1 cellular context compared by ENCODE assay signal in genomic region chr5:31193591-31194457, GRCh38.
TF ChIP-seq lines count a peak whose summit lies in the region.

Gene CDH6 (plus strand): TSS chr5:31193686. CDS start chr5:31267474, 73,788 bp downstream.

TF ChIP-seq in HepG2, 621 proteins besides CTCF, POLR2A, EP300 and RAD21 (continued from another document):
- TF ChIP-seq, protein P1, sequence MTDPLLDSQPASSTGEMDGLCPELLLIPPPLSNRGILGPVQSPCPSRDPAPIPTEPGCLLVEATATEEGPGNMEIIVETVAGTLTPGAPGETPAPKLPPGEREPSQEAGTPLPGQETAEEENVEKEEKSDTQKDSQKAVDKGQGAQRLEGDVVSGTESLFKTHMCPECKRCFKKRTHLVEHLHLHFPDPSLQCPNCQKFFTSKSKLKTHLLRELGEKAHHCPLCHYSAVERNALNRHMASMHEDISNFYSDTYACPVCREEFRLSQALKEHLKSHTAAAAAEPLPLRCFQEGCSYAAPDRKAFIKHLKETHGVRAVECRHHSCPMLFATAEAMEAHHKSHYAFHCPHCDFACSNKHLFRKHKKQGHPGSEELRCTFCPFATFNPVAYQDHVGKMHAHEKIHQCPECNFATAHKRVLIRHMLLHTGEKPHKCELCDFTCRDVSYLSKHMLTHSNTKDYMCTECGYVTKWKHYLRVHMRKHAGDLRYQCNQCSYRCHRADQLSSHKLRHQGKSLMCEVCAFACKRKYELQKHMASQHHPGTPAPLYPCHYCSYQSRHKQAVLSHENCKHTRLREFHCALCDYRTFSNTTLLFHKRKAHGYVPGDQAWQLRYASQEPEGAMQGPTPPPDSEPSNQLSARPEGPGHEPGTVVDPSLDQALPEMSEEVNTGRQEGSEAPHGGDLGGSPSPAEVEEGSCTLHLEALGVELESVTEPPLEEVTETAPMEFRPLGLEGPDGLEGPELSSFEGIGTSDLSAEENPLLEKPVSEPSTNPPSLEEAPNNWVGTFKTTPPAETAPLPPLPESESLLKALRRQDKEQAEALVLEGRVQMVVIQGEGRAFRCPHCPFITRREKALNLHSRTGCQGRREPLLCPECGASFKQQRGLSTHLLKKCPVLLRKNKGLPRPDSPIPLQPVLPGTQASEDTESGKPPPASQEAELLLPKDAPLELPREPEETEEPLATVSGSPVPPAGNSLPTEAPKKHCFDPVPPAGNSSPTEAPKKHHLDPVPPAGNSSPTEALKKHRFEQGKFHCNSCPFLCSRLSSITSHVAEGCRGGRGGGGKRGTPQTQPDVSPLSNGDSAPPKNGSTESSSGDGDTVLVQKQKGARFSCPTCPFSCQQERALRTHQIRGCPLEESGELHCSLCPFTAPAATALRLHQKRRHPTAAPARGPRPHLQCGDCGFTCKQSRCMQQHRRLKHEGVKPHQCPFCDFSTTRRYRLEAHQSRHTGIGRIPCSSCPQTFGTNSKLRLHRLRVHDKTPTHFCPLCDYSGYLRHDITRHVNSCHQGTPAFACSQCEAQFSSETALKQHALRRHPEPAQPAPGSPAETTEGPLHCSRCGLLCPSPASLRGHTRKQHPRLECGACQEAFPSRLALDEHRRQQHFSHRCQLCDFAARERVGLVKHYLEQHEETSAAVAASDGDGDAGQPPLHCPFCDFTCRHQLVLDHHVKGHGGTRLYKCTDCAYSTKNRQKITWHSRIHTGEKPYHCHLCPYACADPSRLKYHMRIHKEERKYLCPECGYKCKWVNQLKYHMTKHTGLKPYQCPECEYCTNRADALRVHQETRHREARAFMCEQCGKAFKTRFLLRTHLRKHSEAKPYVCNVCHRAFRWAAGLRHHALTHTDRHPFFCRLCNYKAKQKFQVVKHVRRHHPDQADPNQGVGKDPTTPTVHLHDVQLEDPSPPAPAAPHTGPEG (CRISPR knock-in tag; IDR thresholded peaks at IDR 0.05) = no peak
- TF ChIP-seq ZNF879 (CRISPR knock-in tag; IDR thresholded peaks at IDR 0.05) (no peak), ZNF546 (CRISPR knock-in tag; conservative IDR thresholded peaks at IDR 0.05) (no peak), GATAD1 (CRISPR knock-in tag; IDR thresholded peaks at IDR 0.05) (no peak), MYNN (CRISPR knock-in tag; IDR thresholded peaks at IDR 0.05; ENCODE audit: low read depth) (no peak), HNF4A (CRISPR knock-in tag; IDR thresholded peaks at IDR 0.05) (no peak), SP4 (CRISPR knock-in tag; IDR thresholded peaks at IDR 0.05) (no peak)
